ENCODE assay signal across 2 cellular contexts in genomic region chr3:133693821-133694220, GRCh38.
A peak's percentile ranks its signal among the peaks of the same experiment; 100 is the strongest.
TF ChIP-seq lines count a peak whose summit lies in the region.

No MANE protein-coding gene starts in this region.

TF ChIP-seq in HepG2, 621 proteins besides CTCF, POLR2A, EP300 and RAD21:
- no peak for TF ChIP-seq ZNF547 (CRISPR knock-in tag; IDR thresholded peaks at IDR 0.05)
- TF ChIP-seq UBTF (CRISPR knock-in tag; IDR thresholded peaks at IDR 0.05) = 0 out of 2 replicates have a peak, but pooled peaks have one; percentile 13
- TF ChIP-seq PRMT3 (CRISPR knock-in tag; IDR thresholded peaks at IDR 0.05; ENCODE audit: borderline replicate concordance, low read depth) = 0 out of 2 replicates have a peak, but pooled peaks have one; percentile 29
- TF ChIP-seq ZNF687 (CRISPR knock-in tag; IDR thresholded peaks at IDR 0.05) = 0 out of 2 replicates have a peak, but pooled peaks have one; percentile 28

TF ChIP-seq in H1, 55 proteins besides CTCF, POLR2A, EP300 and RAD21:
- TF ChIP-seq KDM4A (IDR thresholded peaks at IDR 0.05; ENCODE audit: low read depth, low read length, severe bottlenecking) = no peak
- TF ChIP-seq SRF (IDR thresholded peaks at IDR 0.05; ENCODE audit: low read depth, low read length) = no peak
- no peak for TF ChIP-seq TEAD4 (IDR thresholded peaks at IDR 0.05; ENCODE audit: low read depth, low read length)
- TF ChIP-seq POU5F1 (IDR thresholded peaks at IDR 0.05; ENCODE audit: low read depth, low read length) = no peak
- TF ChIP-seq ATF2 (IDR thresholded peaks at IDR 0.05; ENCODE audit: low read length) = no peak
- no peak for TF ChIP-seq SP2 (IDR thresholded peaks at IDR 0.05; ENCODE audit: low read length)
- no peak for TF ChIP-seq CHD1 (IDR thresholded peaks at IDR 0.05; ENCODE audit: low read depth, low read length)
- TF ChIP-seq SIX5 (IDR thresholded peaks at IDR 0.05; ENCODE audit: low read depth, low read length) = no peak
- TF ChIP-seq SP1 (IDR thresholded peaks at IDR 0.05; ENCODE audit: low read depth, low read length) = no peak
- no peak for TF ChIP-seq CHD7 (IDR thresholded peaks at IDR 0.05; ENCODE audit: insufficient replicate concordance, low read length)
- no peak for TF ChIP-seq BRCA1 (IDR thresholded peaks at IDR 0.05; ENCODE audit: low read depth, low read length)
- TF ChIP-seq JUN (IDR thresholded peaks at IDR 0.05; ENCODE audit: low read depth, low read length) = no peak
- no peak for TF ChIP-seq FOSL1 (IDR thresholded peaks at IDR 0.05; ENCODE audit: insufficient read depth, low read depth, low read length)
- no peak for TF ChIP-seq SP4 (IDR thresholded peaks at IDR 0.05; ENCODE audit: low read length)
